20 cellular contexts compared by ENCODE assay signal in the genomic region with DNA sequence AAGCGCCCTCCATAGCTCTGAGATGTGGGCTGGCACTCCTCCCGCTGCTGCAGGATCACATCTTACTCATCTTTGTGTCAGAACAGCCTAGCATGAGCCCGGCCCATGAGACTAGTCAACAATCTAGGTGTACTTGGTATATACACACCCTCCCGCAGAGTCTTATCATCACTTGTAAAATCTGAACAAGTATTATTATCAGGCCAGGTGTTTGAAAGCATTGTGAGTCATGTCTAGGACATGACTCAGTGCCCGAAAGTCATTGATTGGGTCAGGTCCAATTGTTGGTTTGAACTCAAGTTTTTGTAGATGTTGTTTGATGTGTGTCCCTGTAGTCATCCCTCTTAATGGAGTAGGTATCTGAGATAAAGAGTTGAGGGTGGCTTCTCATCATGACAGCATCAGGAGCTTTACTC.
DNase-seq lines count a peak whose midpoint lies in the region; ATAC-seq, FAIRE-seq and TF ChIP-seq lines count a peak whose summit lies in the region.
"Had no signal": no experiment of that assay in that cellular context is flagged by ENCODE, and none has a peak within 500 bp of the region (broad histone marks: within the 10 kb centered on the region; RNA-seq: fewer than 3 reads in every experiment).

No MANE protein-coding gene starts in this region.

- H3K9me3 ChIP-seq in breast epithelium (no peaks in the 10 kb centered on the region), hepatocyte (ENCODE audit: low read depth) (no peaks in the 10 kb centered on the region)
- H3K9me3 ChIP-seq: SJCRH30, suprapubic skin, vagina had no signal

- H3K9me2 ChIP-seq in hepatocyte (replicated peaks; ENCODE audit: insufficient read depth): no peaks in the 10 kb centered on the region

- DNase-seq in MCF 10A (ENCODE audit: unreplicated experiment): peak; percentile 29
- no peak for DNase-seq in breast epithelium (ENCODE audit: low spot score in 2 of 2)
- peak; percentile 28 for DNase-seq in T1000 (lab: John Stamatoyannopoulos, UW)
- peak; percentile 64 for DNase-seq in hepatocyte (ENCODE audit: low spot score)
- DNase-seq in COLO668 (lab: John Stamatoyannopoulos, UW; ENCODE audit: unreplicated experiment): no peak
- no peak for DNase-seq in frontal cortex (ENCODE audit: low spot score in 2 of 2)
- no peak for DNase-seq in GF-D8 (lab: John Stamatoyannopoulos, UW)
- DNase-seq: activated CD4-positive, alpha-beta memory T cell treated with anti-CD3 and anti-CD28 coated beads, Interleukin-2, amount 10 ng/mL, durations not matched to agents 7 days and 5 days; activated T-cell treated with anti-CD3 and anti-CD28 coated beads, Interleukin-2, amount 50 U/mL, for 24 hours; GDM1; NCI-H1694 treated with DMSO at 0.1 percent for 48 hours; SJCRH30 had no signal

- no peaks in the 10 kb centered on the region for H3K79me2 ChIP-seq in hepatocyte

- 65% methylated on average over 5 of the region's 5 CpGs for WGBS in hepatocyte (ENCODE audit: low lambda C conversion rate, missing lambda C conversion rate)

- H3K4me2 ChIP-seq in hepatocyte: no peak overlapping the region

- POLR2A ChIA-PET in MCF 10A (lab: Yijun Ruan, JAX): no interaction called here

- BruUV-seq in MCF 10A (replicated peaks; lab: Mats Ljungman, UMichigan): no TSS peak

- no peak overlapping the region for H3K4me3 ChIP-seq in breast epithelium
- no peak overlapping the region for H3K4me3 ChIP-seq in hepatocyte
- H3K4me3 ChIP-seq: SJCRH30, suprapubic skin, vagina had no signal

- no peak for ATAC-seq in HG02840 (IDR thresholded peaks at IDR 0.05; ENCODE audit: low FRiP score, unreplicated experiment)

- TF ChIP-seq POLR2A in breast epithelium (IDR thresholded peaks at IDR 0.05): no peak

- H3K27me3 Mint-ChIP-seq in MCF 10A (ENCODE audit: insufficient read depth, unreplicated experiment): peaks cover 48% of the 10 kb centered on the region
- H3K27me3 Mint-ChIP-seq: IgD-negative memory B cell had no signal

- TF ChIP-seq CTCF in MCF 10A (IDR thresholded peaks at IDR 0.05; ENCODE audit: unreplicated experiment) (no peak), breast epithelium (IDR thresholded peaks at IDR 0.05) (no peak), hepatocyte (IDR thresholded peaks at IDR 0.05; ENCODE audit: poor library complexity) (no peak)

- no peaks in the 10 kb centered on the region for H3K36me3 Mint-ChIP-seq in MCF 10A (ENCODE audit: insufficient read depth, unreplicated experiment)
- H3K36me3 Mint-ChIP-seq: activated naive CD4-positive, alpha-beta T cell treated with anti-CD3 and anti-CD28 coated beads, Interleukin-2, amount 50 U/mL, for 24 hours; IgD-negative memory B cell had no signal

- H3K36me3 ChIP-seq in breast epithelium (no peaks in the 10 kb centered on the region), hepatocyte (replicated peaks; ENCODE audit: insufficient read depth, low read depth) (no peaks in the 10 kb centered on the region)
- H3K36me3 ChIP-seq: SJCRH30, suprapubic skin, vagina had no signal

- no peak overlapping the region for H2AFZ ChIP-seq in hepatocyte

- H3K27ac Mint-ChIP-seq in MCF 10A (ENCODE audit: low read depth, unreplicated experiment): no peak overlapping the region
- H3K27ac Mint-ChIP-seq: activated CD4-positive, alpha-beta memory T cell treated with anti-CD3 and anti-CD28 coated beads, Interleukin-2, amount 10 ng/mL, durations not matched to agents 7 days and 5 days; activated naive CD4-positive, alpha-beta T cell treated with anti-CD3 and anti-CD28 coated beads, Interleukin-2, amount 50 U/mL, for 24 hours; activated T-cell treated with anti-CD3 and anti-CD28 coated beads, Interleukin-2, amount 50 U/mL, for 24 hours; IgD-negative memory B cell; T-helper 1 cell treated with Interleukin-12 subunit alpha and Interleukin-12 subunit beta and Interleukin-4 antibody, amounts not matched to agents 30 μg/mL and 1 μg/mL, for 36 hours had no signal

- H4K20me1 ChIP-seq in hepatocyte (ENCODE audit: insufficient read depth, poor library complexity, severe bottlenecking): no peaks in the 10 kb centered on the region

- intact Hi-C loops in MCF 10A (cut with micrococcal nuclease) (loop anchor here (10.0 kb wide), 1 partner anchor 667 kb away; no protein-coding TSS in a partner anchor), breast epithelium (cut with DNase I; ENCODE audit: low total_unique reads) (no loop called here)

- no peaks in the 10 kb centered on the region for H3K4me1 Mint-ChIP-seq in MCF 10A (ENCODE audit: insufficient read depth, unreplicated experiment)
- H3K4me1 Mint-ChIP-seq: activated CD4-positive, alpha-beta memory T cell treated with anti-CD3 and anti-CD28 coated beads, Interleukin-2, amount 10 ng/mL, durations not matched to agents 7 days and 5 days; activated naive CD4-positive, alpha-beta T cell treated with anti-CD3 and anti-CD28 coated beads, Interleukin-2, amount 50 U/mL, for 24 hours; IgD-negative memory B cell had no signal

- CTCF ChIA-PET in MCF 10A (lab: Yijun Ruan, JAX): interaction anchor here (0.6 to 5.0 kb wide), 5 partner anchors 13 to 1678 kb away, joined by 3 to 24 read pairs (median 4); no protein-coding TSS in a partner anchor

- H3K4me1 ChIP-seq in breast epithelium (no peaks in the 10 kb centered on the region), hepatocyte (ENCODE audit: insufficient read depth) (no peaks in the 10 kb centered on the region)
- H3K4me1 ChIP-seq: SJCRH30, vagina had no signal

- no peaks in the 10 kb centered on the region for H3K27me3 ChIP-seq in breast epithelium
- no peaks in the 10 kb centered on the region for H3K27me3 ChIP-seq in hepatocyte
- H3K27me3 ChIP-seq: SJCRH30, suprapubic skin, vagina had no signal

- FAIRE-seq in frontal cortex (lab: Jason Lieb, UNC): no peak
- FAIRE-seq: colon had no signal

- H3K27ac ChIP-seq in breast epithelium (no peak overlapping the region), hepatocyte (no peak overlapping the region)
- H3K27ac ChIP-seq: C4-2B, SJCRH30, suprapubic skin, vagina had no signal

- no peaks in the 10 kb centered on the region for H3K9me3 Mint-ChIP-seq in MCF 10A (ENCODE audit: unreplicated experiment)
- H3K9me3 Mint-ChIP-seq: activated CD4-positive, alpha-beta memory T cell treated with anti-CD3 and anti-CD28 coated beads, Interleukin-2, amount 10 ng/mL, durations not matched to agents 7 days and 5 days; activated naive CD4-positive, alpha-beta T cell treated with anti-CD3 and anti-CD28 coated beads, Interleukin-2, amount 50 U/mL, for 24 hours; activated T-cell treated with anti-CD3 and anti-CD28 coated beads, Interleukin-2, amount 50 U/mL, for 24 hours; IgD-negative memory B cell; T-helper 1 cell treated with Interleukin-12 subunit alpha and Interleukin-12 subunit beta and Interleukin-4 antibody, amounts not matched to agents 30 μg/mL and 1 μg/mL, for 36 hours had no signal

- H3K4me3 Mint-ChIP-seq in MCF 10A (ENCODE audit: unreplicated experiment): no peak overlapping the region
- H3K4me3 Mint-ChIP-seq: activated CD4-positive, alpha-beta memory T cell treated with anti-CD3 and anti-CD28 coated beads, Interleukin-2, amount 10 ng/mL, durations not matched to agents 7 days and 5 days; activated naive CD4-positive, alpha-beta T cell treated with anti-CD3 and anti-CD28 coated beads, Interleukin-2, amount 50 U/mL, for 24 hours; activated T-cell treated with anti-CD3 and anti-CD28 coated beads, Interleukin-2, amount 50 U/mL, for 24 hours; IgD-negative memory B cell; T-helper 1 cell treated with Interleukin-12 subunit alpha and Interleukin-12 subunit beta and Interleukin-4 antibody, amounts not matched to agents 30 μg/mL and 1 μg/mL, for 36 hours had no signal

Comparison
In these comparisons a context has a peak if more than half of its experiments do, and no peak if none do; other contexts are left out.
1. DNase-seq: peak in MCF 10A (single experiment), T1000 (single experiment) and hepatocyte (single experiment); none in breast epithelium (0 of 2), COLO668 (single experiment), frontal cortex (0 of 2) and GF-D8 (single experiment).